Comparison of ENCODE assay signal across 8 cellular contexts in the genomic region with DNA sequence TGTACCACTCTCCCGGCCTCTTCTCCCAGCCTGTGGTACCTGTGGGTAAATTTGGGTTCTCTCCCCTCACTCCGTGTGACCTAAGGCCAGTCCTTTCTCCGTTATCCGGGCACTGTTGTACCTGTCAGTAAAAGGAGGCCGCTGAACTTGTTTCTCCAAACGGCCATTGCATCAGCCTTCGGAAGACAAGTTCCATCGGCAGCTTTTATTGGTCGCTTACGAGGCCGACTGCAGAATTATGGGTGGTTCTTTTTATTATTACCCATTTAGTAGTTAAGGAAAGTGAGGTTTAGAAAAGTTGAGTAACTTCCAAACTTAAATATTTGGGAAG. TPM values are rescaled to one million over a fixed set of nuclear protein-coding genes. Genes with fewer than 3 reads are reported as not detected.
A peak's percentile ranks its signal among the peaks of the same experiment; 100 is the strongest.
DNase-seq lines count a peak whose midpoint lies in the region; ATAC-seq and TF ChIP-seq lines count a peak whose summit lies in the region.

No MANE protein-coding gene starts in this region.

- H3K4me1 Mint-ChIP-seq in activated naive CD4-positive, alpha-beta T cell treated with anti-CD3 and anti-CD28 coated beads, Interleukin-2, amount 10 ng/mL, durations not matched to agents 7 days and 5 days = peaks cover 61% of the 10 kb centered on the region

- no peaks in the 10 kb centered on the region for H3K9me3 Mint-ChIP-seq in activated naive CD4-positive, alpha-beta T cell treated with anti-CD3 and anti-CD28 coated beads, Interleukin-2, amount 10 ng/mL, durations not matched to agents 7 days and 5 days

- H3K4me1 ChIP-seq in cardiac muscle cell (ENCODE audit: low read depth) (peaks cover 5% of the 10 kb centered on the region), HUES6 (ENCODE audit: control insufficient read depth, insufficient read depth, low read length) (no peaks in the 10 kb centered on the region; the same call in 1 of the 2 replicates), left ventricle myocardium inferior (peaks cover 44% of the 10 kb centered on the region), rectal smooth muscle tissue (ENCODE audit: control insufficient read depth, insufficient read depth, low read length) (peaks cover 7% of the 10 kb centered on the region)

- H3K9ac ChIP-seq in HUES6 (ENCODE audit: low read length) (peak overlapping the region; percentile 91), rectal smooth muscle tissue (ENCODE audit: low read length) (peak overlapping the region; percentile 70)

- ATAC-seq in HG02970 (IDR thresholded peaks at IDR 0.05; ENCODE audit: low FRiP score, unreplicated experiment) = no peak

- CTCF ChIA-PET in activated naive CD4-positive, alpha-beta T cell treated with anti-CD3 and anti-CD28 coated beads, Interleukin-2, amount 10 ng/mL, durations not matched to agents 7 days and 5 days (lab: Charles Lee) = interaction anchor here (1.1 to 3.2 kb wide), 4 partner anchors 12 to 24 kb away, joined by 5 to 21 read pairs (median 6); partner anchors contain the start of gene PCYOX1L

- peak overlapping the region; percentile 86 for H3K27ac Mint-ChIP-seq in activated naive CD4-positive, alpha-beta T cell treated with anti-CD3 and anti-CD28 coated beads, Interleukin-2, amount 10 ng/mL, durations not matched to agents 7 days and 5 days

- peaks cover 47% of the 10 kb centered on the region for H3K36me3 Mint-ChIP-seq in activated naive CD4-positive, alpha-beta T cell treated with anti-CD3 and anti-CD28 coated beads, Interleukin-2, amount 10 ng/mL, durations not matched to agents 7 days and 5 days

- peak in 1 of 2 donors; percentile 62 for DNase-seq in cardiac muscle cell (ENCODE audit: low read depth in 1 of 2, low spot score in 1 of 2)
- no peak for DNase-seq in cardiac septum (ENCODE audit: low spot score)
- peak; percentile 36 for DNase-seq in activated naive CD4-positive, alpha-beta T cell treated with anti-CD3 and anti-CD28 coated beads, Interleukin-2, amount 10 ng/mL, durations not matched to agents 7 days and 5 days
- DNase-seq in left ventricle myocardium inferior = no peak
- DNase-seq in posterior vena cava (ENCODE audit: low spot score) = no peak

- no peaks in the 10 kb centered on the region for H3K27me3 Mint-ChIP-seq in activated naive CD4-positive, alpha-beta T cell treated with anti-CD3 and anti-CD28 coated beads, Interleukin-2, amount 10 ng/mL, durations not matched to agents 7 days and 5 days

- peaks cover 21% of the 10 kb centered on the region for H3K36me3 ChIP-seq in cardiac muscle cell
- peaks cover 40% of the 10 kb centered on the region for H3K36me3 ChIP-seq in HUES6 (ENCODE audit: control insufficient read depth, insufficient read depth, low read length)
- peaks cover 38% of the 10 kb centered on the region for H3K36me3 ChIP-seq in left ventricle myocardium inferior
- peaks cover 17% of the 10 kb centered on the region for H3K36me3 ChIP-seq in rectal smooth muscle tissue (ENCODE audit: control insufficient read depth, insufficient read depth, low read length)

- H3K9me3 ChIP-seq in cardiac muscle cell (ENCODE audit: low read depth) (no peaks in the 10 kb centered on the region), HUES6 (ENCODE audit: control insufficient read depth, insufficient read depth, low read depth, low read length) (no peaks in the 10 kb centered on the region), left ventricle myocardium inferior (replicated peaks) (no peaks in the 10 kb centered on the region)

- intact Hi-C loops in cardiac septum (cut with DNase I) = no loop called here
- intact Hi-C loops in left ventricle myocardium inferior (cut with micrococcal nuclease) = no loop called here
- intact Hi-C loops in posterior vena cava (cut with DNase I) = no loop called here

- TF ChIP-seq CTCF in cardiac muscle cell (IDR thresholded peaks at IDR 0.05; ENCODE audit: low read depth, low read length) (no peak), left ventricle myocardium inferior (IDR thresholded peaks at IDR 0.05; ENCODE audit: borderline replicate concordance) (no peak)

- H3K4me3 ChIP-seq in cardiac muscle cell (peak overlapping the region; percentile 46), HUES6 (ENCODE audit: low read depth, low read length) (peak overlapping the region; percentile 80), left ventricle myocardium inferior (peak overlapping the region; percentile 74), rectal smooth muscle tissue (ENCODE audit: low read length) (peak overlapping the region; percentile 97)

- H3K4me3 Mint-ChIP-seq in activated naive CD4-positive, alpha-beta T cell treated with anti-CD3 and anti-CD28 coated beads, Interleukin-2, amount 10 ng/mL, durations not matched to agents 7 days and 5 days = peak overlapping the region; percentile 80

- H3K27ac ChIP-seq in cardiac muscle cell (no peak overlapping the region), HUES6 (ENCODE audit: low read depth, low read length) (peak overlapping the region; percentile 69), left ventricle myocardium inferior (replicated peaks) (peak overlapping the region; percentile 88), rectal smooth muscle tissue (ENCODE audit: low read depth, low read length) (peak overlapping the region; percentile 83)

- H3K27me3 ChIP-seq in cardiac muscle cell (peaks cover 29% of the 10 kb centered on the region), HUES6 (ENCODE audit: control insufficient read depth, insufficient read depth, low read length) (no peaks in the 10 kb centered on the region), left ventricle myocardium inferior (ENCODE audit: low read depth) (no peaks in the 10 kb centered on the region), rectal smooth muscle tissue (ENCODE audit: control insufficient read depth, insufficient read depth, low read length) (no peaks in the 10 kb centered on the region)

RNA-seq across cellular contexts. Expression of gene GRPEL2, which starts 0.6 kb away (rescaled TPM):
- total RNA-seq in cardiac muscle cell (4.9 and 5.1 TPM in 2 replicates), cardiac septum (11.0 TPM), left ventricle myocardium inferior (7.6 TPM), posterior vena cava (10 to 100 TPM; 13.1 to 16.0 TPM)
- polyA plus RNA-seq in cardiac muscle cell = 4.2 and 6.6 TPM in 2 replicates

RNA-seq across cellular contexts. Expression of gene PCYOX1L, which starts 12.0 kb away (rescaled TPM):
- total RNA-seq in cardiac muscle cell (14.4 and 16.1 TPM in 2 replicates), cardiac septum (4.3 TPM), left ventricle myocardium inferior (3.2 TPM), posterior vena cava (1 to 10 TPM; 3.1 to 5.6 TPM)
- polyA plus RNA-seq in cardiac muscle cell = 15.3 and 17.6 TPM in 2 replicates

RNA-seq across cellular contexts. Expression of gene IL17B, which starts 33.2 kb away (rescaled TPM):
- 6.4 and 9.0 TPM in 2 replicates for total RNA-seq in cardiac muscle cell
- 3.9 and 5.8 TPM in 2 replicates for polyA plus RNA-seq in cardiac muscle cell
- not detected for total RNA-seq in cardiac septum
- total RNA-seq in left ventricle myocardium inferior = not detected
- total RNA-seq in posterior vena cava = 10 to 100 TPM in 1 of 2 donors, 1 to 10 TPM in 1; 8.5 to 15.2 TPM

Comparison
In these comparisons a context has a peak if more than half of its experiments do, and no peak if none do; other contexts are left out.
1. H3K4me3 ChIP-seq: peak in every context shown above with its lines; median percentile 97 in rectal smooth muscle tissue; 80 in HUES6; 74 in left ventricle myocardium inferior; 46 in cardiac muscle cell.